In genomic region chr22:39317756-39318506, GRCh38 we compare ENCODE assay signal across 9 cellular contexts. TPM values are rescaled to one million over a fixed set of nuclear protein-coding genes. Genes with fewer than 3 reads are reported as not detected.
A peak's percentile ranks its signal among the peaks of the same experiment; 100 is the strongest.
DNase-seq lines count a peak whose midpoint lies in the region; ATAC-seq lines count a peak whose summit lies in the region.
"Had no signal": no experiment of that assay in that cellular context is flagged by ENCODE, and none has a peak within 500 bp of the region (broad histone marks: within the 10 kb centered on the region; RNA-seq: fewer than 3 reads in every experiment).

No MANE protein-coding gene starts in this region.

- peak overlapping the region; percentile 99 for H3K4me3 ChIP-seq in iPS-20b (ENCODE audit: low read length)
- peak overlapping the region; percentile 90 to 95 (median 91) for H3K4me3 ChIP-seq in subcutaneous abdominal adipose tissue (ENCODE audit: low read depth in 1 of 5, low read length in 5 of 5)

- H3K36me3 ChIP-seq in iPS-20b (ENCODE audit: insufficient read depth, low read depth, low read length) (peaks cover 63% of the 10 kb centered on the region), subcutaneous abdominal adipose tissue (ENCODE audit: control insufficient read depth in 5 of 5, insufficient read depth in 5 of 5, low read length in 5 of 5) (peaks cover 6 to 55% (median 50%) of the 10 kb centered on the region in 5 donors)

- no peaks in the 10 kb centered on the region for H3K9me3 ChIP-seq in iPS-20b (ENCODE audit: insufficient read depth, low read depth, low read length)
- no peaks in the 10 kb centered on the region for H3K9me3 ChIP-seq in subcutaneous abdominal adipose tissue (ENCODE audit: control insufficient read depth in 5 of 5, low read length in 5 of 5)

- no peak for ATAC-seq in HG02759 (IDR thresholded peaks at IDR 0.05; ENCODE audit: unreplicated experiment)

- peaks cover 39% of the 10 kb centered on the region for H3K4me1 Mint-ChIP-seq in T-helper 1 cell treated with Interleukin-12 subunit alpha and Interleukin-12 subunit beta and Interleukin-4 antibody, amounts not matched to agents 30 μg/mL and 1 μg/mL, for 36 hours (ENCODE audit: low read depth)
- H3K4me1 Mint-ChIP-seq in activated T-helper 1 cell treated with anti-CD3 and anti-CD28 coated beads, Interleukin-12 subunit alpha, Interleukin-12 subunit beta, Interleukin-2, Interleukin-4 antibody, amounts not matched to agents 30 ng/mL and 10 ng/mL and 1 ng/mL, durations not matched to agents 14 hours and 24 hours and 36 hours (ENCODE audit: low read depth) = peaks cover 46% of the 10 kb centered on the region

- H3K27ac ChIP-seq in iPS-20b (ENCODE audit: low read length) (peak overlapping the region; percentile 82), subcutaneous abdominal adipose tissue (ENCODE audit: low read depth, low read length) (peak overlapping the region; percentile 95), substantia nigra (ENCODE audit: low read depth, low read length, poor library complexity, severe bottlenecking) (no peak overlapping the region)

- H3K36me3 Mint-ChIP-seq in T-helper 1 cell treated with Interleukin-12 subunit alpha and Interleukin-12 subunit beta and Interleukin-4 antibody, amounts not matched to agents 30 μg/mL and 1 μg/mL, for 36 hours (ENCODE audit: low read depth) = peaks cover 57% of the 10 kb centered on the region
- H3K36me3 Mint-ChIP-seq in activated T-helper 1 cell treated with anti-CD3 and anti-CD28 coated beads, Interleukin-12 subunit alpha, Interleukin-12 subunit beta, Interleukin-2, Interleukin-4 antibody, amounts not matched to agents 30 ng/mL and 10 ng/mL and 1 ng/mL, durations not matched to agents 14 hours and 24 hours and 36 hours (ENCODE audit: low read depth) = peaks cover 62% of the 10 kb centered on the region

- peak overlapping the region; percentile 96 for H3K27ac Mint-ChIP-seq in T-helper 1 cell treated with Interleukin-12 subunit alpha and Interleukin-12 subunit beta and Interleukin-4 antibody, amounts not matched to agents 30 μg/mL and 1 μg/mL, for 36 hours
- H3K27ac Mint-ChIP-seq in activated T-helper 1 cell treated with anti-CD3 and anti-CD28 coated beads, Interleukin-12 subunit alpha, Interleukin-12 subunit beta, Interleukin-2, Interleukin-4 antibody, amounts not matched to agents 30 ng/mL and 10 ng/mL and 1 ng/mL, durations not matched to agents 14 hours and 24 hours and 36 hours = peak overlapping the region; percentile 99

- no peaks in the 10 kb centered on the region for H3K9me3 Mint-ChIP-seq in T-helper 1 cell treated with Interleukin-12 subunit alpha and Interleukin-12 subunit beta and Interleukin-4 antibody, amounts not matched to agents 30 μg/mL and 1 μg/mL, for 36 hours
- no peaks in the 10 kb centered on the region for H3K9me3 Mint-ChIP-seq in activated T-helper 1 cell treated with anti-CD3 and anti-CD28 coated beads, Interleukin-12 subunit alpha, Interleukin-12 subunit beta, Interleukin-2, Interleukin-4 antibody, amounts not matched to agents 30 ng/mL and 10 ng/mL and 1 ng/mL, durations not matched to agents 14 hours and 24 hours and 36 hours

- intact Hi-C loops in activated T-helper 1 cell treated with anti-CD3 and anti-CD28 coated beads, Interleukin-12 subunit alpha, Interleukin-12 subunit beta, Interleukin-2, Interleukin-4 antibody, amounts not matched to agents 30 ng/mL and 10 ng/mL and 1 ng/mL, durations not matched to agents 14 hours and 24 hours and 36 hours (cut with micrococcal nuclease) = loop anchor here (2.0 to 5.0 kb wide), 2 partner anchors 76 to 227 kb away; partner anchors contain the start of gene PDGFB

- no peaks in the 10 kb centered on the region for H3K27me3 ChIP-seq in iPS-20b (ENCODE audit: insufficient read depth, low read length)
- H3K27me3 ChIP-seq in subcutaneous abdominal adipose tissue (ENCODE audit: control insufficient read depth in 5 of 5, insufficient read depth in 4 of 5, low read length in 5 of 5) = no peaks in the 10 kb centered on the region

- peak overlapping the region; percentile 96 for H3K4me3 Mint-ChIP-seq in T-helper 1 cell treated with Interleukin-12 subunit alpha and Interleukin-12 subunit beta and Interleukin-4 antibody, amounts not matched to agents 30 μg/mL and 1 μg/mL, for 36 hours
- H3K4me3 Mint-ChIP-seq in activated T-helper 1 cell treated with anti-CD3 and anti-CD28 coated beads, Interleukin-12 subunit alpha, Interleukin-12 subunit beta, Interleukin-2, Interleukin-4 antibody, amounts not matched to agents 30 ng/mL and 10 ng/mL and 1 ng/mL, durations not matched to agents 14 hours and 24 hours and 36 hours = peak overlapping the region; percentile 99

- H3K4me1 ChIP-seq in iPS-20b (ENCODE audit: insufficient read depth, low read length) = peaks cover 16% of the 10 kb centered on the region; the same call in 1 of the 2 replicates
- H3K4me1 ChIP-seq in subcutaneous abdominal adipose tissue (ENCODE audit: control insufficient read depth in 5 of 5, insufficient read depth in 5 of 5, low read length in 5 of 5) = peaks cover 11 to 52% (median 39%) of the 10 kb centered on the region in 5 donors

- peak overlapping the region; percentile 99 for H3K9ac ChIP-seq in iPS-20b (ENCODE audit: low read depth, low read length)
- H3K9ac ChIP-seq in subcutaneous abdominal adipose tissue (ENCODE audit: low read length in 5 of 5) = peak overlapping the region; percentile 85 to 97 (median 96)

- H3K27me3 Mint-ChIP-seq in T-helper 1 cell treated with Interleukin-12 subunit alpha and Interleukin-12 subunit beta and Interleukin-4 antibody, amounts not matched to agents 30 μg/mL and 1 μg/mL, for 36 hours (ENCODE audit: low read depth) = no peaks in the 10 kb centered on the region
- no peaks in the 10 kb centered on the region for H3K27me3 Mint-ChIP-seq in activated T-helper 1 cell treated with anti-CD3 and anti-CD28 coated beads, Interleukin-12 subunit alpha, Interleukin-12 subunit beta, Interleukin-2, Interleukin-4 antibody, amounts not matched to agents 30 ng/mL and 10 ng/mL and 1 ng/mL, durations not matched to agents 14 hours and 24 hours and 36 hours (ENCODE audit: insufficient read depth)

- DNase-seq in T-helper 1 cell = no peak
- no peak for DNase-seq in activated T-helper 1 cell treated with anti-CD3 and anti-CD28 coated beads, Interleukin-12 subunit alpha, Interleukin-12 subunit beta, Interleukin-2, Interleukin-4 antibody, amounts not matched to agents 30 ng/mL and 10 ng/mL and 1 ng/mL, durations not matched to agents 14 hours and 24 hours and 36 hours (ENCODE audit: low spot score)
- no peak for DNase-seq in OCI-M1 (lab: John Stamatoyannopoulos, UW)
- DNase-seq in substantia nigra (lab: John Stamatoyannopoulos, UW) = no peak
- DNase-seq: DMS79 had no signal

RNA-seq across cellular contexts. Expression of gene RPL3, which starts 1.5 kb away (rescaled TPM):
- total RNA-seq in activated T-helper 1 cell treated with anti-CD3 and anti-CD28 coated beads, Interleukin-12 subunit alpha, Interleukin-12 subunit beta, Interleukin-2, Interleukin-4 antibody, amounts not matched to agents 30 ng/mL and 10 ng/mL and 1 ng/mL, durations not matched to agents 14 hours and 24 hours and 36 hours = 1,905 and 1,941 TPM in 2 replicates

RNA-seq across cellular contexts. Expression of gene SYNGR1, which starts 31.9 kb away (rescaled TPM):
- not detected in 2 replicates for total RNA-seq in activated T-helper 1 cell treated with anti-CD3 and anti-CD28 coated beads, Interleukin-12 subunit alpha, Interleukin-12 subunit beta, Interleukin-2, Interleukin-4 antibody, amounts not matched to agents 30 ng/mL and 10 ng/mL and 1 ng/mL, durations not matched to agents 14 hours and 24 hours and 36 hours
